In genomic region chr7:1883834-1884582, GRCh38 we compare ENCODE assay signal across 15 cellular contexts.
DNase-seq lines count a peak whose midpoint lies in the region; ATAC-seq, FAIRE-seq and TF ChIP-seq lines count a peak whose summit lies in the region.
"Had no signal": no experiment of that assay in that cellular context is flagged by ENCODE, and none has a peak within 500 bp of the region (broad histone marks: within the 10 kb centered on the region; RNA-seq: fewer than 3 reads in every experiment).

No MANE protein-coding gene starts in this region.

- H4K20me1 ChIP-seq in OCI-LY1 (ENCODE audit: insufficient read depth, low read length), result no peaks in the 10 kb centered on the region

- peaks cover 0 to 9% of the 10 kb centered on the region in 2 donors for H3K9me3 Mint-ChIP-seq in stimulated activated naive CD8-positive, alpha-beta T cell treated with anti-CD3 and anti-CD28 coated beads, Interleukin-15, amount 100 ng/mL, for 72 hours
- H3K9me3 Mint-ChIP-seq in endodermal cell, result peaks cover 3% of the 10 kb centered on the region

- no peak overlapping the region for H3K27ac Mint-ChIP-seq in stimulated activated naive CD8-positive, alpha-beta T cell treated with anti-CD3 and anti-CD28 coated beads, Interleukin-15, amount 100 ng/mL, for 72 hours
- H3K27ac Mint-ChIP-seq in endodermal cell, result no peak overlapping the region

- H3F3A ChIP-seq in OCI-LY1 (ENCODE audit: insufficient read depth, low read length), result no peaks in the 10 kb centered on the region

- no peaks in the 10 kb centered on the region for H3K79me2 ChIP-seq in OCI-LY1 (ENCODE audit: insufficient read depth, low read length)

- H3K9me2 ChIP-seq in OCI-LY1 (ENCODE audit: low read depth, low read length), result no peaks in the 10 kb centered on the region

- peaks cover 36% of the 10 kb centered on the region for H3K4me1 Mint-ChIP-seq in stimulated activated naive CD8-positive, alpha-beta T cell treated with anti-CD3 and anti-CD28 coated beads, Interleukin-15, amount 100 ng/mL, for 72 hours
- peaks cover 7% of the 10 kb centered on the region for H3K4me1 Mint-ChIP-seq in endodermal cell

- H3K4me1 ChIP-seq in OCI-LY1 (ENCODE audit: insufficient read depth, low read length, severe bottlenecking), result no peaks in the 10 kb centered on the region
- H3K4me1 ChIP-seq in endodermal cell (ENCODE audit: control insufficient read depth, insufficient read depth, low read length), result peaks cover 10% of the 10 kb centered on the region
- H3K4me1 ChIP-seq: breast epithelium, thyroid gland had no signal

- H3K4me3 Mint-ChIP-seq in stimulated activated naive CD8-positive, alpha-beta T cell treated with anti-CD3 and anti-CD28 coated beads, Interleukin-15, amount 100 ng/mL, for 72 hours, result no peak overlapping the region
- no peak overlapping the region for H3K4me3 Mint-ChIP-seq in endodermal cell

- TF ChIP-seq CTCF in OCI-LY1 (IDR thresholded peaks at IDR 0.05; ENCODE audit: low read length), result peak; percentile 45; the same call in 1 of the 2 replicates
- TF ChIP-seq CTCF in endodermal cell (conservative IDR thresholded peaks at IDR 0.05), result peak; percentile 48

- H3K27ac ChIP-seq in OCI-LY1 (ENCODE audit: low read depth, low read length, poor library complexity, severe bottlenecking), result no peak overlapping the region
- H3K27ac ChIP-seq in endodermal cell (ENCODE audit: low read depth, low read length), result no peak overlapping the region
- H3K27ac ChIP-seq: breast epithelium, gastrocnemius medialis, ovary, thyroid gland had no signal

- WGBS in endodermal cell (ENCODE audit: insufficient coverage in 1 of 2, insufficient read length in 1 of 2), 2 experiments, result 93 to 94% methylated on average over 19 to 30 of the region's 30 CpGs

- H3K27me3 ChIP-seq in OCI-LY1 (ENCODE audit: insufficient read depth, low read length) (no peaks in the 10 kb centered on the region), endodermal cell (ENCODE audit: control insufficient read depth, insufficient read depth, low read length, poor library complexity, severe bottlenecking) (no peaks in the 10 kb centered on the region)
- H3K27me3 ChIP-seq: breast epithelium, gastrocnemius medialis, ovary, thyroid gland had no signal

- H3K36me3 ChIP-seq in OCI-LY1 (ENCODE audit: insufficient read depth, low read length) (peaks cover 49% of the 10 kb centered on the region), endodermal cell (ENCODE audit: control insufficient read depth, insufficient read depth, low read length) (peaks cover 18% of the 10 kb centered on the region)
- H3K36me3 ChIP-seq: breast epithelium, gastrocnemius medialis, ovary, thyroid gland had no signal

- H3K9ac ChIP-seq in OCI-LY1 (ENCODE audit: low read length), result no peak overlapping the region
- no peak overlapping the region for H3K9ac ChIP-seq in endodermal cell (ENCODE audit: extremely low read depth, low read length, poor library complexity, severe bottlenecking)

- H3K36me3 Mint-ChIP-seq in endodermal cell (ENCODE audit: low read depth), result peaks cover 29% of the 10 kb centered on the region

- H3K4me2 ChIP-seq in OCI-LY1 (ENCODE audit: low read length), result no peak overlapping the region

- H3K27me3 Mint-ChIP-seq in stimulated activated naive CD8-positive, alpha-beta T cell treated with anti-CD3 and anti-CD28 coated beads, Interleukin-15, amount 100 ng/mL, for 72 hours, result no peaks in the 10 kb centered on the region
- H3K27me3 Mint-ChIP-seq in endodermal cell (ENCODE audit: insufficient read depth), result no peaks in the 10 kb centered on the region

- no peak overlapping the region for H2AFZ ChIP-seq in OCI-LY1 (ENCODE audit: low read length)

- FAIRE-seq in urothelium cell line (lab: Jason Lieb, UNC), result peak; percentile 99

- peak; percentile 21 for ATAC-seq in stimulated activated naive CD8-positive, alpha-beta T cell treated with anti-CD3 and anti-CD28 coated beads, Interleukin-15, amount 100 ng/mL, for 72 hours
- ATAC-seq in stimulated activated naive CD8-positive, alpha-beta T cell treated with anti-CD3 and anti-CD28 coated beads, Interleukin-15, Interleukin-2, amounts not matched to agents 100 U/mL and 50 U/mL, for 24 hours, result no peak

- H3K4me3 ChIP-seq in OCI-LY1 (ENCODE audit: low read depth, low read length, poor library complexity, severe bottlenecking) (no peak overlapping the region), endodermal cell (ENCODE audit: low read length) (no peak overlapping the region)
- H3K4me3 ChIP-seq: breast epithelium, gastrocnemius medialis, ovary, thyroid gland had no signal

- H3K9me3 ChIP-seq in OCI-LY1 (ENCODE audit: low read length) (no peaks in the 10 kb centered on the region), endodermal cell (ENCODE audit: control insufficient read depth, low read length) (peaks cover 7% of the 10 kb centered on the region)
- H3K9me3 ChIP-seq: breast epithelium, gastrocnemius medialis, ovary, thyroid gland had no signal

- no peak for DNase-seq in stimulated activated naive CD8-positive, alpha-beta T cell treated with anti-CD3 and anti-CD28 coated beads, Interleukin-15, amount 100 ng/mL, for 72 hours
- DNase-seq in stimulated activated naive CD8-positive, alpha-beta T cell treated with anti-CD3 and anti-CD28 coated beads, Interleukin-15, Interleukin-2, amounts not matched to agents 100 U/mL and 50 U/mL, for 24 hours, result no peak
- DNase-seq in endodermal cell (peak; percentile 82), urothelium cell line (ENCODE audit: low spot score) (no peak), DMS53 (lab: John Stamatoyannopoulos, UW) (no peak), AML-193 (lab: John Stamatoyannopoulos, UW) (no peak), occipital lobe (lab: John Stamatoyannopoulos, UW) (no peak)
- DNase-seq: NCI-H526 treated with DMSO at 0.1 percent for 48 hours, ovary, RPMI8226, T-helper 9 cell, thyroid gland had no signal
